Comparison of ENCODE assay signal across 8 cellular contexts in genomic region chr4:88320174-88320779, GRCh38. TPM values are rescaled to one million over a fixed set of nuclear protein-coding genes. Genes with fewer than 3 reads are reported as not detected.
A peak's percentile ranks its signal among the peaks of the same experiment; 100 is the strongest.
DNase-seq lines count a peak whose midpoint lies in the region; ATAC-seq and TF ChIP-seq lines count a peak whose summit lies in the region.

No MANE protein-coding gene starts in this region.

- H3K36me3 ChIP-seq in neutrophil (no peaks in the 10 kb centered on the region), testis (ENCODE audit: low read depth, missing control alignments) (no peaks in the 10 kb centered on the region)

- peaks cover 3% of the 10 kb centered on the region for H3K9me3 Mint-ChIP-seq in activated CD4-positive, alpha-beta T cell treated with anti-CD3 and anti-CD28 coated beads, Interleukin-2, amount 10 ng/mL, durations not matched to agents 7 days and 5 days

- H3K4me3 ChIP-seq in neutrophil (ENCODE audit: low read depth in 1 of 2, low read length in 1 of 2) = no peak overlapping the region
- H3K4me3 ChIP-seq in testis = no peak overlapping the region

- peak; percentile 47 for ATAC-seq in HG02973 (IDR thresholded peaks at IDR 0.05; ENCODE audit: unreplicated experiment)

- H3K27ac ChIP-seq in VCaP (peak overlapping the region; percentile 75), neutrophil (peak overlapping the region; percentile 69), testis (no peak overlapping the region)

- CTCF ChIA-PET in activated CD4-positive, alpha-beta T cell treated with anti-CD3 and anti-CD28 coated beads, Interleukin-2, amount 10 ng/mL, durations not matched to agents 7 days and 5 days (lab: Charles Lee) = interaction anchor here (0.5 to 2.3 kb wide), 8 partner anchors 8 to 124 kb away, joined by 3 to 14 read pairs (median 4); no protein-coding TSS in a partner anchor

- DNase-seq in activated CD4-positive, alpha-beta T cell treated with anti-CD3 and anti-CD28 coated beads, Interleukin-2, amount 10 ng/mL, durations not matched to agents 7 days and 5 days = no peak
- DNase-seq in activated CD4-positive, alpha-beta T cell treated with anti-CD3 and anti-CD28 coated beads for 1 hour = no peak
- no peak for DNase-seq in testis
- DNase-seq in hippocampal formation (lab: John Stamatoyannopoulos, UW) = no peak
- no peak for DNase-seq in DMS79 (lab: John Stamatoyannopoulos, UW)

- H3K27ac Mint-ChIP-seq in activated CD4-positive, alpha-beta T cell treated with anti-CD3 and anti-CD28 coated beads, Interleukin-2, amount 10 ng/mL, durations not matched to agents 7 days and 5 days = peak overlapping the region; percentile 98

- intact Hi-C loops in testis (cut with DNase I; ENCODE audit: low total_unique reads) = no loop called here

- POLR2A ChIA-PET in activated CD4-positive, alpha-beta T cell treated with anti-CD3 and anti-CD28 coated beads, Interleukin-2, amount 10 ng/mL, durations not matched to agents 7 days and 5 days (lab: Charles Lee) = interaction anchor here (0.5 to 1.2 kb wide), 2 partner anchors 22 to 35 kb away, joined by 3 to 5 read pairs; no protein-coding TSS in a partner anchor

- WGBS in testis, 2 donors = 94% methylated on average over 1 of the region's 1 CpG

- TF ChIP-seq CTCF in VCaP (conservative IDR thresholded peaks at IDR 0.05) (no peak), neutrophil (IDR thresholded peaks at IDR 0.05) (no peak), testis (IDR thresholded peaks at IDR 0.05) (no peak)

- H3K27me3 ChIP-seq in neutrophil (no peaks in the 10 kb centered on the region), testis (no peaks in the 10 kb centered on the region)

- H3K4me1 Mint-ChIP-seq in activated CD4-positive, alpha-beta T cell treated with anti-CD3 and anti-CD28 coated beads, Interleukin-2, amount 10 ng/mL, durations not matched to agents 7 days and 5 days = peaks cover 32% of the 10 kb centered on the region

- H3K36me3 Mint-ChIP-seq in activated CD4-positive, alpha-beta T cell treated with anti-CD3 and anti-CD28 coated beads, Interleukin-2, amount 10 ng/mL, durations not matched to agents 7 days and 5 days (ENCODE audit: low read depth) = peaks cover 17% of the 10 kb centered on the region

- no peaks in the 10 kb centered on the region for H3K9me3 ChIP-seq in neutrophil
- H3K9me3 ChIP-seq in testis = no peaks in the 10 kb centered on the region

- TF ChIP-seq POLR2A in testis (IDR thresholded peaks at IDR 0.05) = no peak

- no peaks in the 10 kb centered on the region for H3K27me3 Mint-ChIP-seq in activated CD4-positive, alpha-beta T cell treated with anti-CD3 and anti-CD28 coated beads, Interleukin-2, amount 10 ng/mL, durations not matched to agents 7 days and 5 days

- H3K4me1 ChIP-seq in neutrophil (ENCODE audit: control insufficient read depth in 1 of 2, insufficient read depth in 1 of 2, low read depth in 1 of 2, low read length in 1 of 2) (peaks cover 5 to 12% of the 10 kb centered on the region in 2 experiments), testis (no peaks in the 10 kb centered on the region)

- H3K4me3 Mint-ChIP-seq in activated CD4-positive, alpha-beta T cell treated with anti-CD3 and anti-CD28 coated beads, Interleukin-2, amount 10 ng/mL, durations not matched to agents 7 days and 5 days = peak overlapping the region; percentile 72

RNA-seq across cellular contexts. Expression of gene PPM1K, which starts 35.9 kb away (rescaled TPM):
- 10 to 100 TPM; 58.4 to 68.5 TPM for total RNA-seq in activated CD4-positive, alpha-beta T cell treated with anti-CD3 and anti-CD28 coated beads, Interleukin-2, amount 10 ng/mL, durations not matched to agents 7 days and 5 days
- 100 to 1,000 TPM in 1 of 2 donors, 10 to 100 TPM in 1; 76.5 to 104 TPM for total RNA-seq in testis
- 40.6 TPM for polyA plus RNA-seq in testis (ENCODE audit: insufficient read depth, low read depth, low replicate concordance)

RNA-seq across cellular contexts. Expression of gene HERC6, which starts 58.4 kb away (rescaled TPM):
- total RNA-seq in activated CD4-positive, alpha-beta T cell treated with anti-CD3 and anti-CD28 coated beads, Interleukin-2, amount 10 ng/mL, durations not matched to agents 7 days and 5 days = 10 to 100 TPM; 42.8 to 43.6 TPM
- 10 to 100 TPM; 16.6 to 18.8 TPM for total RNA-seq in testis
- polyA plus RNA-seq in testis (ENCODE audit: insufficient read depth, low read depth, low replicate concordance) = 8.8 TPM

Comparison
In these comparisons a context has a peak if more than half of its experiments do, and no peak if none do; other contexts are left out.
1. H3K27ac ChIP-seq: peak in VCaP (single experiment) and neutrophil (single experiment); none in testis (0 of 2).